In genomic region chr19:1379961-1380489, GRCh38 we compare ENCODE assay signal across 20 cellular contexts. TPM values are rescaled to one million over a fixed set of nuclear protein-coding genes. Genes with fewer than 3 reads are reported as not detected.
DNase-seq lines count a peak whose midpoint lies in the region; TF ChIP-seq lines count a peak whose summit lies in the region.
"Had no signal": no experiment of that assay in that cellular context is flagged by ENCODE, and none has a peak within 500 bp of the region (broad histone marks: within the 10 kb centered on the region; RNA-seq: fewer than 3 reads in every experiment).

No MANE protein-coding gene starts in this region.

- H3K9me3 ChIP-seq in breast epithelium = no peaks in the 10 kb centered on the region
- H3K9me3 ChIP-seq: A549 had no signal

- H3K27ac ChIP-seq in breast epithelium = no peak overlapping the region
- H3K27ac ChIP-seq: A549 had no signal

- DNase-seq in ELF-1 (ENCODE audit: low read depth, low spot score) (peak; percentile 36), RPMI7951 (ENCODE audit: low read depth) (peak; percentile 38), glutamatergic neuron (no peak), retina (peak; percentile 17), NCI-H1694 treated with DMSO at 0.1 percent for 48 hours (lab: John Stamatoyannopoulos, UW) (no peak), breast epithelium (ENCODE audit: low spot score in 2 of 2) (no peak), RKO (ENCODE audit: low spot score) (no peak)
- DNase-seq: GF-D8, H7, HFFc6, KBM-7, NCI-H1092, NCI-H1436, NCI-H1930, NCI-H226, NCI-H510A treated with DMSO at 0.1 percent for 48 hours, NCI-H748 treated with DMSO at 0.1 percent for 48 hours had no signal

- intact Hi-C loops in breast epithelium (cut with DNase I; ENCODE audit: low total_unique reads) = no loop called here

- H3K36me3 Mint-ChIP-seq in glutamatergic neuron (ENCODE audit: unreplicated experiment) = peaks cover 8% of the 10 kb centered on the region

- no peak overlapping the region for H3K4me3 ChIP-seq in breast epithelium
- H3K4me3 ChIP-seq: A549 had no signal

- H3K4me1 Mint-ChIP-seq in glutamatergic neuron (ENCODE audit: low read depth, unreplicated experiment) = peaks cover 6% of the 10 kb centered on the region

- no peaks in the 10 kb centered on the region for H3K27me3 ChIP-seq in breast epithelium

- TF ChIP-seq POLR2A in breast epithelium (IDR thresholded peaks at IDR 0.05) = no peak

- TF ChIP-seq CTCF in glutamatergic neuron (IDR thresholded peaks at IDR 0.05; ENCODE audit: partially characterized antibody, unreplicated experiment) = no peak
- TF ChIP-seq CTCF in breast epithelium (IDR thresholded peaks at IDR 0.05) = no peak

- H3K4me1 ChIP-seq in breast epithelium = peaks cover 3 to 7% of the 10 kb centered on the region in 2 donors

- H3K27ac Mint-ChIP-seq in glutamatergic neuron (ENCODE audit: unreplicated experiment) = peak overlapping the region; percentile 43
- H3K27ac Mint-ChIP-seq: CD14-positive monocyte, HFFc6 had no signal

- no peak overlapping the region for H3K4me3 Mint-ChIP-seq in glutamatergic neuron (ENCODE audit: unreplicated experiment)
- H3K4me3 Mint-ChIP-seq: B cell, CD14-positive monocyte, HFFc6 had no signal

- peaks cover 21% of the 10 kb centered on the region for H3K9me3 Mint-ChIP-seq in glutamatergic neuron (ENCODE audit: unreplicated experiment)
- H3K9me3 Mint-ChIP-seq: CD14-positive monocyte had no signal

- no peaks in the 10 kb centered on the region for H3K36me3 ChIP-seq in breast epithelium

- H3K27me3 Mint-ChIP-seq in glutamatergic neuron (ENCODE audit: unreplicated experiment) = peaks cover 28% of the 10 kb centered on the region

RNA-seq across cellular contexts. Expression of gene NDUFS7, which starts 3.7 kb away (rescaled TPM):
- 99.1 and 139 TPM in 2 replicates for total RNA-seq in RPMI7951 (2014; rRNA removed; shearing (Covaris generic))
- total RNA-seq in glutamatergic neuron (ENCODE audit: unreplicated experiment) = 123 TPM
- 100 to 1,000 TPM in 1 of 3 donors, 10 to 100 TPM in 2; 67.5 to 122 (median 67.5) TPM for total RNA-seq in breast epithelium

RNA-seq across cellular contexts. Expression of gene GAMT, which starts 21.3 kb away (rescaled TPM):
- 15.3 and 24.9 TPM in 2 replicates for total RNA-seq in RPMI7951 (2014; rRNA removed; shearing (Covaris generic))
- total RNA-seq in glutamatergic neuron (ENCODE audit: unreplicated experiment) = 17.9 TPM
- 10 to 100 TPM; 23.6 to 40.0 (median 30.3) TPM for total RNA-seq in breast epithelium

RNA-seq across cellular contexts. Expression of gene DAZAP1, which starts 27.4 kb away (rescaled TPM):
- total RNA-seq in RPMI7951 (2014; rRNA removed; shearing (Covaris generic)) = 43.9 and 88.3 TPM in 2 replicates
- total RNA-seq in glutamatergic neuron (ENCODE audit: unreplicated experiment) = 135 TPM
- 10 to 100 TPM; 35.8 to 50.9 (median 48.8) TPM for total RNA-seq in breast epithelium

RNA-seq across cellular contexts. Expression of gene RPS15, which starts 58.2 kb away (rescaled TPM):
- total RNA-seq in RPMI7951 (2014; rRNA removed; shearing (Covaris generic)) = 1,276 and 1,680 TPM in 2 replicates
- total RNA-seq in glutamatergic neuron (ENCODE audit: unreplicated experiment) (603 TPM), breast epithelium (1,000 to 10,000 TPM; 2,978 to 3,238 (median 2,982) TPM)

Comparison
In these comparisons a context has a peak if more than half of its experiments do, and no peak if none do; other contexts are left out.
1. DNase-seq: peak in ELF-1 (single experiment), RPMI7951 (single experiment) and retina (single experiment); none in glutamatergic neuron (single experiment), NCI-H1694 treated with DMSO at 0.1 percent for 48 hours (single experiment), breast epithelium (0 of 2) and RKO (single experiment).